33 cellular contexts compared by ENCODE assay signal in genomic region chr7:66403562-66403961, GRCh38.
"Had no signal": no experiment of that assay in that cellular context is flagged by ENCODE, and none has a peak within 500 bp of the region (broad histone marks: within the 10 kb centered on the region; RNA-seq: fewer than 3 reads in every experiment).

No MANE protein-coding gene starts in this region.

- ATAC-seq: activated CD4-positive, alpha-beta T cell treated with anti-CD3 and anti-CD28 coated beads for 36 hours; activated CD8-positive, alpha-beta memory T cell treated with anti-CD3 and anti-CD28 coated beads, Interleukin-2, amount 10 ng/mL, durations not matched to agents 7 days and 5 days; activated CD8-positive, alpha-beta T cell treated with anti-CD3 and anti-CD28 coated beads, Interleukin-2, amount 10 ng/mL, durations not matched to agents 7 days and 5 days; activated naive CD4-positive, alpha-beta T cell treated with anti-CD3 and anti-CD28 coated beads, Interleukin-2, amount 50 U/mL, for 72 hours; esophagus mucosa; foreskin keratinocyte; gastrocnemius medialis; heart left ventricle; T-helper 17 cell had no signal

- H3K4me3 ChIP-seq: ascending aorta, breast epithelium, cardiac muscle cell, colonic mucosa, dorsolateral prefrontal cortex, gastrocnemius medialis, heart left ventricle had no signal

- H3K27ac ChIP-seq: ascending aorta, breast epithelium, cardiac muscle cell, colonic mucosa, dorsolateral prefrontal cortex, foreskin keratinocyte, gastrocnemius medialis, heart left ventricle had no signal

- H3K4me3 Mint-ChIP-seq: activated CD4-positive, alpha-beta memory T cell treated with anti-CD3 and anti-CD28 coated beads for 36 hours; activated CD4-positive, alpha-beta T cell treated with anti-CD3 and anti-CD28 coated beads for 36 hours; activated CD4-positive, alpha-beta T cell treated with anti-CD3 and anti-CD28 coated beads, Interleukin-2, amount 10 ng/mL, durations not matched to agents 24 days and 14 days; activated CD8-positive, alpha-beta memory T cell treated with anti-CD3 and anti-CD28 coated beads, Interleukin-2, amount 10 ng/mL, durations not matched to agents 7 days and 5 days; activated CD8-positive, alpha-beta T cell treated with anti-CD3 and anti-CD28 coated beads, Interleukin-2, amount 10 ng/mL, durations not matched to agents 7 days and 5 days; activated naive CD4-positive, alpha-beta T cell treated with anti-CD3 and anti-CD28 coated beads, Interleukin-2, amount 10 ng/mL, durations not matched to agents 7 days and 5 days; activated naive CD8-positive, alpha-beta T cell treated with anti-CD3 and anti-CD28 coated beads, Interleukin-2, amount 10 ng/mL, durations not matched to agents 7 days and 5 days; brain; endodermal cell; T-helper 17 cell; T-helper 2 cell treated with Interferon-gamma antibody and Interleukin-4, amounts not matched to agents 5 μg/mL and 100 μg/mL, for 36 hours had no signal

- H3K9me3 ChIP-seq: ascending aorta, breast epithelium, colonic mucosa, gastrocnemius medialis had no signal

- H3K4me1 ChIP-seq: ascending aorta, breast epithelium, colonic mucosa, foreskin keratinocyte, gastrocnemius medialis, heart left ventricle had no signal

- H3K4me1 Mint-ChIP-seq: activated CD4-positive, alpha-beta T cell treated with anti-CD3 and anti-CD28 coated beads for 36 hours; activated CD4-positive, alpha-beta T cell treated with anti-CD3 and anti-CD28 coated beads, Interleukin-2, amount 10 ng/mL, durations not matched to agents 24 days and 14 days; activated CD8-positive, alpha-beta memory T cell treated with anti-CD3 and anti-CD28 coated beads, Interleukin-2, amount 10 ng/mL, durations not matched to agents 7 days and 5 days; activated naive CD4-positive, alpha-beta T cell treated with anti-CD3 and anti-CD28 coated beads, Interleukin-2, amount 10 ng/mL, durations not matched to agents 7 days and 5 days; activated naive CD8-positive, alpha-beta T cell treated with anti-CD3 and anti-CD28 coated beads, Interleukin-2, amount 10 ng/mL, durations not matched to agents 7 days and 5 days; brain; endodermal cell had no signal

- H3K27ac Mint-ChIP-seq: activated CD4-positive, alpha-beta memory T cell treated with anti-CD3 and anti-CD28 coated beads for 36 hours; activated CD4-positive, alpha-beta T cell treated with anti-CD3 and anti-CD28 coated beads for 36 hours; activated CD4-positive, alpha-beta T cell treated with anti-CD3 and anti-CD28 coated beads, Interleukin-2, amount 10 ng/mL, durations not matched to agents 24 days and 14 days; activated CD8-positive, alpha-beta memory T cell treated with anti-CD3 and anti-CD28 coated beads, Interleukin-2, amount 10 ng/mL, durations not matched to agents 7 days and 5 days; activated CD8-positive, alpha-beta T cell treated with anti-CD3 and anti-CD28 coated beads, Interleukin-2, amount 10 ng/mL, durations not matched to agents 7 days and 5 days; activated naive CD4-positive, alpha-beta T cell treated with anti-CD3 and anti-CD28 coated beads, Interleukin-2, amount 10 ng/mL, durations not matched to agents 7 days and 5 days; activated naive CD4-positive, alpha-beta T cell treated with anti-CD3 and anti-CD28 coated beads, Interleukin-2, amount 50 U/mL, for 72 hours; activated naive CD8-positive, alpha-beta T cell treated with anti-CD3 and anti-CD28 coated beads, Interleukin-2, amount 10 ng/mL, durations not matched to agents 7 days and 5 days; brain; endodermal cell; T-helper 17 cell; T-helper 2 cell treated with Interferon-gamma antibody and Interleukin-4, amounts not matched to agents 5 μg/mL and 100 μg/mL, for 36 hours had no signal

- H3K27me3 ChIP-seq: ascending aorta, breast epithelium, cardiac muscle cell, colonic mucosa, dorsolateral prefrontal cortex, foreskin keratinocyte, gastrocnemius medialis, heart left ventricle had no signal

- DNase-seq: activated CD4-positive, alpha-beta memory T cell treated with anti-CD3 and anti-CD28 coated beads for 36 hours; activated CD4-positive, alpha-beta T cell treated with anti-CD3 and anti-CD28 coated beads for 36 hours; activated CD4-positive, alpha-beta T cell treated with anti-CD3 and anti-CD28 coated beads, Interleukin-2, amount 10 ng/mL, durations not matched to agents 24 days and 14 days; activated CD4-positive, CD25-positive, alpha-beta regulatory T cell; activated CD4-positive, CD25-positive, alpha-beta regulatory T cell treated with anti-CD3 and anti-CD28 coated beads, Interleukin-2, amount 50 U/mL, for 72 hours; activated CD8-positive, alpha-beta memory T cell treated with anti-CD3 and anti-CD28 coated beads, Interleukin-2, amount 10 ng/mL, durations not matched to agents 7 days and 5 days; activated CD8-positive, alpha-beta memory T cell treated with anti-CD3 and anti-CD28 coated beads, Interleukin-2, amount 50 U/mL, for 4 hours; activated CD8-positive, alpha-beta T cell treated with anti-CD3 and anti-CD28 coated beads, Interleukin-2, amount 10 ng/mL, durations not matched to agents 7 days and 5 days; activated gamma-delta T cell; activated naive CD4-positive, alpha-beta T cell; activated naive CD4-positive, alpha-beta T cell treated with anti-CD3 and anti-CD28 coated beads, Interleukin-2, amount 10 ng/mL, durations not matched to agents 7 days and 5 days; activated naive CD8-positive, alpha-beta T cell treated with anti-CD3 and anti-CD28 coated beads, Interleukin-2, amount 10 ng/mL, durations not matched to agents 7 days and 5 days; activated T-cell treated with anti-CD3 and anti-CD28 coated beads, Interleukin-2, amount 50 U/mL, for 1 hour; activated T-cell treated with anti-CD3 and anti-CD28 coated beads, Interleukin-2, amount 50 U/mL, for 48 hours; central memory CD4-positive, alpha-beta T cell; cerebellar nuclear complex; colonic mucosa; dorsolateral prefrontal cortex; effector memory CD4-positive, alpha-beta T cell; endodermal cell; foreskin keratinocyte; gastrocnemius medialis; glutamatergic neuron; heart left ventricle; T-helper 17 cell; T1000 had no signal

- H3K36me3 ChIP-seq: breast epithelium, cardiac muscle cell, colonic mucosa had no signal

- H3K36me3 Mint-ChIP-seq: activated naive CD4-positive, alpha-beta T cell treated with anti-CD3 and anti-CD28 coated beads, Interleukin-2, amount 10 ng/mL, durations not matched to agents 7 days and 5 days had no signal

- H3K27me3 Mint-ChIP-seq: activated CD4-positive, alpha-beta memory T cell treated with anti-CD3 and anti-CD28 coated beads for 36 hours; activated CD4-positive, alpha-beta T cell treated with anti-CD3 and anti-CD28 coated beads for 36 hours; activated CD4-positive, alpha-beta T cell treated with anti-CD3 and anti-CD28 coated beads, Interleukin-2, amount 10 ng/mL, durations not matched to agents 24 days and 14 days; activated CD8-positive, alpha-beta memory T cell treated with anti-CD3 and anti-CD28 coated beads, Interleukin-2, amount 10 ng/mL, durations not matched to agents 7 days and 5 days; activated naive CD4-positive, alpha-beta T cell treated with anti-CD3 and anti-CD28 coated beads, Interleukin-2, amount 10 ng/mL, durations not matched to agents 7 days and 5 days; activated naive CD8-positive, alpha-beta T cell treated with anti-CD3 and anti-CD28 coated beads, Interleukin-2, amount 10 ng/mL, durations not matched to agents 7 days and 5 days; brain; T-helper 17 cell had no signal
